12 cellular contexts compared by ENCODE assay signal in genomic region chr4:73868206-73869129, GRCh38. TPM values are rescaled to one million over a fixed set of nuclear protein-coding genes. Genes with fewer than 3 reads are reported as not detected.
DNase-seq lines count a peak whose midpoint lies in the region; ATAC-seq and TF ChIP-seq lines count a peak whose summit lies in the region.
"Had no signal": no experiment of that assay in that cellular context is flagged by ENCODE, and none has a peak within 500 bp of the region (broad histone marks: within the 10 kb centered on the region; RNA-seq: fewer than 3 reads in every experiment).

No MANE protein-coding gene starts in this region.

- no peaks in the 10 kb centered on the region for H3K9me3 Mint-ChIP-seq in activated T-cell treated with anti-CD3 and anti-CD28 coated beads, Interleukin-2, amount 50 U/mL, for 72 hours
- H3K9me3 Mint-ChIP-seq: activated T-cell treated with anti-CD3 and anti-CD28 coated beads, Interleukin-2, amount 50 U/mL, for 4 hours had no signal

- POLR2A ChIA-PET in AG04449 (lab: Yijun Ruan, JAX), result no interaction called here

- H3K36me3 ChIP-seq in neural cell (ENCODE audit: insufficient read depth, low read length), result no peaks in the 10 kb centered on the region
- H3K36me3 ChIP-seq: BLaER1 had no signal

- no peaks in the 10 kb centered on the region for H3K79me2 ChIP-seq in neural cell (replicated peaks; ENCODE audit: insufficient read depth, low read length)

- H3K4me1 Mint-ChIP-seq in activated T-cell treated with anti-CD3 and anti-CD28 coated beads, Interleukin-2, amount 50 U/mL, for 72 hours (ENCODE audit: low read depth), result no peaks in the 10 kb centered on the region

- peak overlapping the region; percentile 59 for H3K4me3 ChIP-seq in AG04449 (ENCODE audit: low read depth, low read length)
- peak overlapping the region; percentile 67 for H3K4me3 ChIP-seq in foreskin fibroblast (ENCODE audit: low read depth in 1 of 2, low read length in 2 of 2)
- peak overlapping the region; percentile 67 for H3K4me3 ChIP-seq in neural cell (ENCODE audit: low read length)
- H3K4me3 ChIP-seq: BLaER1 had no signal

- no peak for TF ChIP-seq CTCF in AG04449 (IDR thresholded peaks at IDR 0.05; ENCODE audit: insufficient read depth, low read length, missing control alignments)
- TF ChIP-seq CTCF in foreskin fibroblast (IDR thresholded peaks at IDR 0.05; ENCODE audit: low read depth, low read length), result no peak
- no peak for TF ChIP-seq CTCF in neural cell (IDR thresholded peaks at IDR 0.05; ENCODE audit: poor library complexity, severe bottlenecking)

- no peaks in the 10 kb centered on the region for H3K36me3 Mint-ChIP-seq in activated T-cell treated with anti-CD3 and anti-CD28 coated beads, Interleukin-2, amount 50 U/mL, for 72 hours (ENCODE audit: insufficient read depth in 2 of 2)

- ATAC-seq in activated T-cell treated with anti-CD3 and anti-CD28 coated beads, Interleukin-2, amount 50 U/mL, for 72 hours (replicated peaks in 1 of 2), result no peak
- no peak for ATAC-seq in GM18909 (IDR thresholded peaks at IDR 0.05; ENCODE audit: poor library complexity, unreplicated experiment)

- TF ChIP-seq RAD21 in neural cell (conservative IDR thresholded peaks at IDR 0.05), result no peak

- H3K27me3 ChIP-seq in neural cell (ENCODE audit: insufficient read depth, low read depth, low read length), result peaks cover 27% of the 10 kb centered on the region
- H3K27me3 ChIP-seq: BLaER1 had no signal

- no peak overlapping the region for H3K27ac Mint-ChIP-seq in activated T-cell treated with anti-CD3 and anti-CD28 coated beads, Interleukin-2, amount 50 U/mL, for 72 hours

- no peak for TF ChIP-seq EP300 in neural cell (conservative IDR thresholded peaks at IDR 0.05; ENCODE audit: poor library complexity, severe bottlenecking)

- H3K9ac ChIP-seq in neural cell (ENCODE audit: low read length), result no peak overlapping the region
- H3K9ac ChIP-seq: BLaER1 had no signal

- no peaks in the 10 kb centered on the region for H4K20me1 ChIP-seq in neural cell (ENCODE audit: insufficient read depth)
- H4K20me1 ChIP-seq: BLaER1 had no signal

- no peak overlapping the region for H3K27ac ChIP-seq in neural cell (ENCODE audit: low read length)
- H3K27ac ChIP-seq: BLaER1 had no signal

- peaks cover 20% of the 10 kb centered on the region for H3K27me3 Mint-ChIP-seq in activated T-cell treated with anti-CD3 and anti-CD28 coated beads, Interleukin-2, amount 50 U/mL, for 72 hours (ENCODE audit: low read depth)

- H3K9me3 ChIP-seq in neural cell (ENCODE audit: low read length), result no peaks in the 10 kb centered on the region

- H3F3A ChIP-seq in neural cell (ENCODE audit: insufficient read depth, low read length, poor library complexity, severe bottlenecking), result no peaks in the 10 kb centered on the region

- H3K4me3 Mint-ChIP-seq in activated T-cell treated with anti-CD3 and anti-CD28 coated beads, Interleukin-2, amount 50 U/mL, for 72 hours, result no peak overlapping the region
- H3K4me3 Mint-ChIP-seq: activated T-cell treated with anti-CD3 and anti-CD28 coated beads, Interleukin-2, amount 50 U/mL, for 4 hours had no signal

- no peak overlapping the region for H2AFZ ChIP-seq in neural cell (ENCODE audit: low read depth, low read length)

- in situ Hi-C loops in SK-MEL-5 (cut with HindIII; ENCODE audit: low pct_unique_long_range_greater_than_20kb, low sequenced_read_pairs), result no loop called here

- DNase-seq in AG04449 (ENCODE audit: low read depth, low spot score), result no peak
- DNase-seq in SK-MEL-5 (ENCODE audit: low read depth, low spot score), result peak; percentile 67
- DNase-seq in foreskin fibroblast, result peak in 1 of 2 donors; percentile 46
- no peak for DNase-seq in NCI-H774 (lab: John Stamatoyannopoulos, UW)
- no peak for DNase-seq in activated T-cell treated with anti-CD3 and anti-CD28 coated beads, Interleukin-2, amount 50 U/mL, for 72 hours
- no peak for DNase-seq in MV-4-11 (lab: John Stamatoyannopoulos, UW)
- DNase-seq: activated T-cell treated with anti-CD3 and anti-CD28 coated beads, Interleukin-2, amount 50 U/mL, for 4 hours; NCI-H1092; nucleus accumbens had no signal

- CTCF ChIA-PET in AG04449 (lab: Yijun Ruan, JAX), result interaction anchor here (1.0 to 1.6 kb wide), 6 partner anchors 9 to 138 kb away, joined by 3 to 6 read pairs (median 4); no protein-coding TSS in a partner anchor

- no peak overlapping the region for H3K4me2 ChIP-seq in neural cell (ENCODE audit: low read length)
- H3K4me2 ChIP-seq: BLaER1 had no signal

- no peaks in the 10 kb centered on the region for H3K9me2 ChIP-seq in neural cell (ENCODE audit: insufficient read depth, low read length)

TF ChIP-seq in neural cell, 6 proteins besides CTCF, POLR2A, EP300 and RAD21:
- no peak for TF ChIP-seq MXI1 (conservative IDR thresholded peaks at IDR 0.05; ENCODE audit: poor library complexity, severe bottlenecking)
- no peak for TF ChIP-seq EZH2 (IDR thresholded peaks at IDR 0.05; ENCODE audit: borderline replicate concordance, insufficient read depth, low read length, poor library complexity, severe bottlenecking)
- TF ChIP-seq REST (IDR thresholded peaks at IDR 0.05; ENCODE audit: borderline replicate concordance), result no peak
- no peak for TF ChIP-seq SMC3 (conservative IDR thresholded peaks at IDR 0.05; ENCODE audit: poor library complexity)

RNA-seq across cellular contexts. Expression of gene CXCL1, which starts 0.7 kb away (rescaled TPM):
- 76.1 and 81.3 TPM in 2 replicates for total RNA-seq in SK-MEL-5 (2014; rRNA removed; shearing (Covaris generic))
- polyA plus RNA-seq in SK-MEL-5 (2015; cell fraction: cytosol; rRNA removed), result 346 and 371 TPM in 2 replicates
- polyA plus RNA-seq in SK-MEL-5 (2015; cell fraction: nucleus; rRNA removed), result 152 and 160 TPM in 2 replicates
- polyA plus RNA-seq in neural cell, result not detected in 2 replicates
- polyA minus RNA-seq in neural cell, result not detected in 2 replicates
- not detected for total RNA-seq in activated T-cell treated with anti-CD3 and anti-CD28 coated beads, Interleukin-2, amount 50 U/mL, for 72 hours
- total RNA-seq: activated T-cell treated with anti-CD3 and anti-CD28 coated beads, Interleukin-2, amount 50 U/mL, for 4 hours had no signal

RNA-seq across cellular contexts. Expression of gene PF4V1, which starts 15.4 kb away (rescaled TPM):
- total RNA-seq in SK-MEL-5 (2014; rRNA removed; shearing (Covaris generic)), result not detected in 2 replicates
- polyA plus RNA-seq in SK-MEL-5 (2015; cell fraction: cytosol; rRNA removed), result not detected in 2 replicates
- not detected in 2 replicates for polyA plus RNA-seq in SK-MEL-5 (2015; cell fraction: nucleus; rRNA removed)
- not detected in 2 replicates for polyA plus RNA-seq in neural cell
- not detected in 2 replicates for polyA minus RNA-seq in neural cell
- not detected for total RNA-seq in activated T-cell treated with anti-CD3 and anti-CD28 coated beads, Interleukin-2, amount 50 U/mL, for 72 hours
- total RNA-seq: activated T-cell treated with anti-CD3 and anti-CD28 coated beads, Interleukin-2, amount 50 U/mL, for 4 hours had no signal

RNA-seq across cellular contexts. Expression of gene CXCL6, which starts 32.0 kb away (rescaled TPM):
- total RNA-seq in SK-MEL-5 (2014; rRNA removed; shearing (Covaris generic)), result not detected in 2 replicates
- polyA plus RNA-seq in SK-MEL-5 (2015; cell fraction: cytosol; rRNA removed), result not detected in 2 replicates
- polyA plus RNA-seq in SK-MEL-5 (2015; cell fraction: nucleus; rRNA removed), result not detected in 2 replicates
- polyA plus RNA-seq in neural cell, result not detected in 2 replicates
- polyA minus RNA-seq in neural cell, result not detected in 2 replicates
- not detected for total RNA-seq in activated T-cell treated with anti-CD3 and anti-CD28 coated beads, Interleukin-2, amount 50 U/mL, for 72 hours
- total RNA-seq: activated T-cell treated with anti-CD3 and anti-CD28 coated beads, Interleukin-2, amount 50 U/mL, for 4 hours had no signal

Comparison
In these comparisons a context has a peak if more than half of its experiments do, and no peak if none do; other contexts are left out.
1. RNA of gene CXCL1, which starts 0.7 kb away (total RNA-seq): 76.1 to 81.3 TPM in SK-MEL-5; not detected in activated T-cell treated with anti-CD3 and anti-CD28 coated beads, Interleukin-2, amount 50 U/mL, for 72 hours; every median in the first group is over 10 times any median in the second.
2. Peak in every context shown above with its lines, with median percentiles within 50 percentile points of each other: H3K4me3 ChIP-seq.